In the genomic region with DNA sequence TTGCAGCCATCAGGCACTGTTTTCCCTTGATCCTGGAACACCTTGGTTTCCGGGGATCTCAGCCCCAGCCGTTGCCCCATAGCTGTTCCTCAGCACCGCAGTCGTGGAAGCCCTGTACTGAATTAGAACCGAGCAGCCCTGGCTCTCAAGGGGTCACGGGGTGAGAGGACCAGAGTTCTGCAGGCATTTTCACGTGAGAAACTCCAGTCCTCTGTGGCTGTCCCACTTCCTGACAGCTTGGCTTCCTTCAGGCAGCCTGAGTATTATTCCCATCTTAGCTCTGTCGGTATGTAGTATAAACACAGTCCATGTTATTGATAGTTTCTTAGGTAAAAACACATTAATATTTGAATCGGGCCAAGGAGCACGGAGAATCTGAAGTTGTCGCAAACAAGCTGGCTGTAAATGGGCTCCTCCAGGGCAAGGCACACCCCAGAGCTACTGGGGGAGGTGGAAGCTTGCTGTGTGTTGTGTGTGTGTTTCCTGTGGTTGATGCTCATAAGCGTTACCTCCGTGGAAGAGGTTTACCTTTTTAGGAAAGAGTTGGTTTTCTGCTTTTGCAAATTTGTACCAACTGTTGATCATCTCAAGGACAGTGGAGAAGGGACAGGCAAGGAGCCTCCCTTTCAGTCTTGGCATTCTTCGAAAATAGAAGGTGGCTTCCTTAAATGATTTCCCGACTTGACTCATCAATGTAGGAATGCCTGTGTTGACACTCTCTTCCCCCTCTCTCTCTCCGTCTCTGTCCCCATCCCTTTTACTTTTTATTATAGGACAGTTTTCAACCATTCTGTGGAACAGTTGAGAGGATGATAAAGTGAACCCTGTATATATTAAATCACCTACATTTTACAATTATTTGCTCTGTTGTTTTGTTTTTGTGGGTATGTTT, we compare ENCODE assay signal across 13 cellular contexts.
A peak's percentile ranks its signal among the peaks of the same experiment; 100 is the strongest.
DNase-seq lines count a peak whose midpoint lies in the region; ATAC-seq and TF ChIP-seq lines count a peak whose summit lies in the region.
"Had no signal": no experiment of that assay in that cellular context is flagged by ENCODE, and none has a peak within 500 bp of the region (broad histone marks: within the 10 kb centered on the region; RNA-seq: fewer than 3 reads in every experiment).

No MANE protein-coding gene starts in this region.

- CTCF ChIA-PET in naive thymus-derived CD4-positive, alpha-beta T cell (lab: Charles Lee): interaction anchor here (1.0 to 1.2 kb wide), 2 partner anchors 8 to 30 kb away, joined by 3 read pairs; no protein-coding TSS in a partner anchor
- CTCF ChIA-PET in PC-9 (lab: Charles Lee): no interaction called here

- intact Hi-C loops in naive thymus-derived CD4-positive, alpha-beta T cell (cut with micrococcal nuclease): loop anchor here (1.0 to 10.0 kb wide), 8 partner anchors 9 to 355 kb away; a partner anchor contains a TSS
- intact Hi-C loops in PC-9 (cut with micrococcal nuclease; ENCODE audit: unreplicated experiment): no loop called here

- no peaks in the 10 kb centered on the region for H3K27me3 Mint-ChIP-seq in CD4-positive, CD25-positive, alpha-beta regulatory T cell
- H3K27me3 Mint-ChIP-seq in activated naive CD8-positive, alpha-beta T cell treated with anti-CD3 and anti-CD28 coated beads for 36 hours: no peaks in the 10 kb centered on the region
- H3K27me3 Mint-ChIP-seq in naive thymus-derived CD4-positive, alpha-beta T cell: no peaks in the 10 kb centered on the region

- POLR2A ChIA-PET in naive thymus-derived CD4-positive, alpha-beta T cell (lab: Charles Lee): interaction anchor here (0.5 to 4.2 kb wide), 20 partner anchors 8 to 64 kb away, joined by 3 to 39 read pairs (median 4); no protein-coding TSS in a partner anchor
- POLR2A ChIA-PET in PC-9 (lab: Charles Lee; ENCODE audit: unreplicated experiment): no interaction called here

- ATAC-seq in CD4-positive, CD25-positive, alpha-beta regulatory T cell (ENCODE audit: low read depth in 2 of 2): peak; percentile 66 to 75
- peak; percentile 87 for ATAC-seq in naive thymus-derived CD4-positive, alpha-beta T cell
- ATAC-seq in GM21528 (IDR thresholded peaks at IDR 0.05; ENCODE audit: low FRiP score, unreplicated experiment) (no peak), GM21390 (IDR thresholded peaks at IDR 0.05; ENCODE audit: unreplicated experiment) (no peak)
- ATAC-seq: upper lobe of right lung had no signal

- peaks cover 13% of the 10 kb centered on the region for H3K36me3 Mint-ChIP-seq in CD4-positive, CD25-positive, alpha-beta regulatory T cell
- peaks cover 38% of the 10 kb centered on the region for H3K36me3 Mint-ChIP-seq in activated naive CD8-positive, alpha-beta T cell treated with anti-CD3 and anti-CD28 coated beads for 36 hours
- peaks cover 6 to 51% (median 23%) of the 10 kb centered on the region in 5 donors for H3K36me3 Mint-ChIP-seq in naive thymus-derived CD4-positive, alpha-beta T cell

- no peaks in the 10 kb centered on the region for H3F3A ChIP-seq in PC-9 (ENCODE audit: insufficient read depth, low read depth)

- peaks cover 0 to 4% (median 0%) of the 10 kb centered on the region in 7 donors for H3K9me3 Mint-ChIP-seq in CD4-positive, CD25-positive, alpha-beta regulatory T cell
- H3K9me3 Mint-ChIP-seq in activated naive CD8-positive, alpha-beta T cell treated with anti-CD3 and anti-CD28 coated beads for 36 hours: peaks cover 4% of the 10 kb centered on the region
- H3K9me3 Mint-ChIP-seq in naive thymus-derived CD4-positive, alpha-beta T cell: peaks cover 0 to 7% (median 0%) of the 10 kb centered on the region in 11 donors

- H3K9me2 ChIP-seq in PC-9 (ENCODE audit: insufficient read depth): no peaks in the 10 kb centered on the region

- TF ChIP-seq POLR2A in NB4 (IDR thresholded peaks at IDR 0.05; ENCODE audit: extremely low read depth, insufficient read length): no peak

- BruUV-seq in PC-9 (replicated peaks; lab: Mats Ljungman, UMichigan): no TSS peak

- no peaks in the 10 kb centered on the region for H3K27me3 ChIP-seq in CD4-positive, CD25-positive, alpha-beta regulatory T cell (ENCODE audit: control insufficient read depth, insufficient read depth, low read length)
- H3K27me3 ChIP-seq in naive thymus-derived CD4-positive, alpha-beta T cell (ENCODE audit: control insufficient read depth in 2 of 2, insufficient read depth in 2 of 2, low read length in 2 of 2): no peaks in the 10 kb centered on the region
- no peaks in the 10 kb centered on the region for H3K27me3 ChIP-seq in PC-9 (ENCODE audit: insufficient read depth, low read depth)
- H3K27me3 ChIP-seq: ovary, upper lobe of right lung had no signal

- no peak overlapping the region for H3K4me2 ChIP-seq in PC-9

- H3K4me3 ChIP-seq in CD4-positive, CD25-positive, alpha-beta regulatory T cell (ENCODE audit: low read depth, low read length): peak overlapping the region; percentile 70
- no peak overlapping the region for H3K4me3 ChIP-seq in NB4 (ENCODE audit: low read depth, low read length)
- H3K4me3 ChIP-seq in naive thymus-derived CD4-positive, alpha-beta T cell (ENCODE audit: low read length): peak overlapping the region; percentile 38
- no peak overlapping the region for H3K4me3 ChIP-seq in PC-9
- H3K4me3 ChIP-seq: ovary, upper lobe of right lung had no signal

- no peak for TF ChIP-seq CTCF in NB4 (IDR thresholded peaks at IDR 0.05; ENCODE audit: low read depth, low read length)
- TF ChIP-seq CTCF in PC-9 (conservative IDR thresholded peaks at IDR 0.05): no peak
- TF ChIP-seq CTCF in GM20000 (IDR thresholded peaks at IDR 0.05; ENCODE audit: extremely low read depth, missing control alignments): no peak

- peak overlapping the region; percentile 87 to 95 (median 90) for H3K27ac Mint-ChIP-seq in CD4-positive, CD25-positive, alpha-beta regulatory T cell
- peak overlapping the region; percentile 85 for H3K27ac Mint-ChIP-seq in activated naive CD8-positive, alpha-beta T cell treated with anti-CD3 and anti-CD28 coated beads for 36 hours
- peak overlapping the region; percentile 89 to 99 (median 95) for H3K27ac Mint-ChIP-seq in naive thymus-derived CD4-positive, alpha-beta T cell

- peak in 2 of 3 donors; percentile 44 to 82 for DNase-seq in CD4-positive, CD25-positive, alpha-beta regulatory T cell
- DNase-seq in NB4 (ENCODE audit: low read depth) (peak; percentile 25), PC-9 (no peak), GM20000 (ENCODE audit: low spot score) (no peak)
- DNase-seq in activated naive CD8-positive, alpha-beta T cell treated with anti-CD3 and anti-CD28 coated beads for 36 hours: peak; percentile 37
- peak in 8 of 9 donors; percentile 51 to 81 (median 70) for DNase-seq in naive thymus-derived CD4-positive, alpha-beta T cell
- DNase-seq: DMS153, ovary, upper lobe of right lung had no signal

- no peaks in the 10 kb centered on the region for H3K9me3 ChIP-seq in CD4-positive, CD25-positive, alpha-beta regulatory T cell (ENCODE audit: control insufficient read depth in 2 of 2, low read length in 2 of 2)
- no peaks in the 10 kb centered on the region for H3K9me3 ChIP-seq in naive thymus-derived CD4-positive, alpha-beta T cell (ENCODE audit: control insufficient read depth in 2 of 3, low read length in 3 of 3)
- no peaks in the 10 kb centered on the region; the same call in 1 of the 2 replicates for H3K9me3 ChIP-seq in PC-9 (ENCODE audit: insufficient read depth, low read depth)
- H3K9me3 ChIP-seq: ovary, upper lobe of right lung had no signal

- peak overlapping the region; percentile 35 to 88 (median 55) for H3K4me3 Mint-ChIP-seq in CD4-positive, CD25-positive, alpha-beta regulatory T cell
- H3K4me3 Mint-ChIP-seq in activated naive CD8-positive, alpha-beta T cell treated with anti-CD3 and anti-CD28 coated beads for 36 hours: peak overlapping the region; percentile 51
- peak overlapping the region; percentile 77 to 96 (median 86) for H3K4me3 Mint-ChIP-seq in naive thymus-derived CD4-positive, alpha-beta T cell

- no peaks in the 10 kb centered on the region for H3K79me2 ChIP-seq in PC-9 (ENCODE audit: low read depth)

- H3K4me1 Mint-ChIP-seq in CD4-positive, CD25-positive, alpha-beta regulatory T cell: peaks cover 24 to 56% (median 42%) of the 10 kb centered on the region in 4 donors
- peaks cover 81% of the 10 kb centered on the region for H3K4me1 Mint-ChIP-seq in activated naive CD8-positive, alpha-beta T cell treated with anti-CD3 and anti-CD28 coated beads for 36 hours
- peaks cover 43 to 92% (median 83%) of the 10 kb centered on the region in 7 donors for H3K4me1 Mint-ChIP-seq in naive thymus-derived CD4-positive, alpha-beta T cell

- no peak overlapping the region for H2AFZ ChIP-seq in PC-9

- H4K20me1 ChIP-seq in PC-9 (ENCODE audit: insufficient read depth): no peaks in the 10 kb centered on the region

- H3K36me3 ChIP-seq in CD4-positive, CD25-positive, alpha-beta regulatory T cell (ENCODE audit: control insufficient read depth, insufficient read depth, low read length): peaks cover 7% of the 10 kb centered on the region
- peaks cover 0 to 14% (median 0%) of the 10 kb centered on the region in 3 experiments for H3K36me3 ChIP-seq in naive thymus-derived CD4-positive, alpha-beta T cell (ENCODE audit: control insufficient read depth in 2 of 3, insufficient read depth in 3 of 3, low read length in 3 of 3)
- no peaks in the 10 kb centered on the region for H3K36me3 ChIP-seq in PC-9 (ENCODE audit: low read depth)
- H3K36me3 ChIP-seq: ovary, upper lobe of right lung had no signal

- peak overlapping the region; percentile 58 for H3K27ac ChIP-seq in CD4-positive, CD25-positive, alpha-beta regulatory T cell (ENCODE audit: insufficient read depth, low read length, poor library complexity, severe bottlenecking)
- H3K27ac ChIP-seq in naive thymus-derived CD4-positive, alpha-beta T cell (ENCODE audit: low read depth, low read length): peak overlapping the region; percentile 68
- H3K27ac ChIP-seq in PC-9: no peak overlapping the region
- H3K27ac ChIP-seq: epithelial cell of prostate, ovary, upper lobe of right lung, VCaP had no signal

- peaks cover 38% of the 10 kb centered on the region for H3K4me1 ChIP-seq in CD4-positive, CD25-positive, alpha-beta regulatory T cell (ENCODE audit: control insufficient read depth, insufficient read depth, low read length, poor library complexity, severe bottlenecking)
- peaks cover 40 to 78% of the 10 kb centered on the region in 2 donors for H3K4me1 ChIP-seq in naive thymus-derived CD4-positive, alpha-beta T cell (ENCODE audit: control insufficient read depth in 2 of 2, insufficient read depth in 2 of 2, low read length in 2 of 2)
- H3K4me1 ChIP-seq in PC-9 (replicated peaks; ENCODE audit: insufficient read depth): no peaks in the 10 kb centered on the region

Comparison
In these comparisons a context has a peak if more than half of its experiments do, and no peak if none do; other contexts are left out.
1. ATAC-seq: peak in CD4-positive, CD25-positive, alpha-beta regulatory T cell (2 of 2) and naive thymus-derived CD4-positive, alpha-beta T cell (single experiment); none in GM21528 (single experiment) and GM21390 (single experiment).
2. DNase-seq: peak in CD4-positive, CD25-positive, alpha-beta regulatory T cell (2 of 3), NB4 (single experiment), activated naive CD8-positive, alpha-beta T cell treated with anti-CD3 and anti-CD28 coated beads for 36 hours (single experiment) and naive thymus-derived CD4-positive, alpha-beta T cell (8 of 9); none in PC-9 (0 of 2) and GM20000 (single experiment).
3. H3K4me3 ChIP-seq: peak in CD4-positive, CD25-positive, alpha-beta regulatory T cell (single experiment) and naive thymus-derived CD4-positive, alpha-beta T cell (single experiment); none in NB4 (single experiment) and PC-9 (single experiment).
4. Peak in every context shown above with its lines, with median percentiles within 50 percentile points of each other: H3K27ac Mint-ChIP-seq and H3K4me3 Mint-ChIP-seq.